ENCODE assay signal across 11 cellular contexts in the genomic region with DNA sequence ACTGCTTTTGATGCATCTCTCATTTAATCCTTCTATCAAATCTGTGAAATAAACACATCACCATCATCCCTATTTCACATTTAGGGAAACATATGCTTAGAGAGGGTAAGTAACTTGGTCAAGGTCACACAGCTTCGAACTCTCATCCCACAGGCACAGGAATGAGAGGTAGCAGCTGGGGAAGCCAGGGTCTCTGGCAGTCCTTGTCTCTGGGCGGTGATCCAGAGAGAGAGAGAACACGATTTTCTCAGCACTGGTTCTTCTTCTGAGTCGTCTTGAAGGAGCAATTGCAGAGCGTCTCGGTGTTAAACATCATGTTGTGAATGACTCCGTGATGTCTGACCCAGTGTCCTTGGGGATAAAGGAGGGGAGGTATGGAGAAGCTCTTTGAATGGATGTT. TPM values are rescaled to one million over a fixed set of nuclear protein-coding genes. Genes with fewer than 3 reads are reported as not detected.
"Had no signal": no experiment of that assay in that cellular context is flagged by ENCODE, and none has a peak within 500 bp of the region (broad histone marks: within the 10 kb centered on the region; RNA-seq: fewer than 3 reads in every experiment).

No MANE protein-coding gene starts in this region.

RNA-seq across cellular contexts. Expression of gene FAM90A1, which starts 36.8 kb away (rescaled TPM):
- total RNA-seq: naive thymus-derived CD8-positive, alpha-beta T cell; neural crest cell; omental fat pad; osteoblast; osteocyte; pulmonary artery endothelial cell; right atrium auricular region; sciatic nerve; smooth muscle cell had no signal
- polyA plus RNA-seq: naive thymus-derived CD4-positive, alpha-beta T cell; neural cell; smooth muscle cell had no signal
